Comparison of ENCODE assay signal across 8 cellular contexts in genomic region chr14:51860164-51860835, GRCh38. TPM values are rescaled to one million over a fixed set of nuclear protein-coding genes. Genes with fewer than 3 reads are reported as not detected.
DNase-seq lines count a peak whose midpoint lies in the region; ATAC-seq, FAIRE-seq and TF ChIP-seq lines count a peak whose summit lies in the region.

GNG2 (plus strand) TSS chr14:51860612; CDS start chr14:51950679, 90,067 bp downstream.

- H4K8ac ChIP-seq in H1 (ENCODE audit: extremely low read depth, insufficient read depth, low read length), result peak within 1 kb of the TSS; percentile 66
- peak within 1 kb of the TSS; percentile 1 for H4K8ac ChIP-seq in mesendoderm (ENCODE audit: low read depth, low read length)

- DNase-seq in BE2C (peak; percentile 85), NK-92 (lab: John Stamatoyannopoulos, UW; ENCODE audit: unreplicated experiment) (peak; percentile 17), H1 (ENCODE audit: low read depth in 1 of 2, low spot score in 2 of 2) (peak in 1 of 2 experiments; percentile 62), mesendoderm (peak; percentile 83)
- peak; percentile 65 for DNase-seq in stimulated activated CD8-positive, alpha-beta memory T cell treated with anti-CD3 and anti-CD28 coated beads, Interleukin-12 subunit alpha, Interleukin-12 subunit beta, amount 100 ng/mL, for 4 hours (ENCODE audit: low read depth)

- H2BK120ac ChIP-seq in H1 (replicated peaks; ENCODE audit: low read depth, low read length), result no peak within 1 kb of the TSS
- no peak within 1 kb of the TSS for H2BK120ac ChIP-seq in mesendoderm (ENCODE audit: low read depth, low read length)

- H3K4me1 ChIP-seq in BE2C, result peaks cover 18% of the 10 kb centered on the region
- H3K4me1 ChIP-seq in H1 (replicated peaks in 1 of 4; ENCODE audit: control insufficient read depth in 3 of 4, insufficient read depth in 4 of 4, low read length in 3 of 4), result peaks cover 0 to 10% (median 6%) of the 10 kb centered on the region in 4 experiments; a peak in 5 of 7 replicates
- H3K4me1 ChIP-seq in mesendoderm (ENCODE audit: control insufficient read depth, low read depth, low read length), result peaks cover 3% of the 10 kb centered on the region

- peak; percentile 88 for ATAC-seq in GM19372 (IDR thresholded peaks at IDR 0.05; ENCODE audit: low read depth, unreplicated experiment)
- peak; percentile 83 for ATAC-seq in HG03469 (IDR thresholded peaks at IDR 0.05; ENCODE audit: unreplicated experiment)

- H4K5ac ChIP-seq in H1 (ENCODE audit: insufficient read length, low read depth, low read length) (no peak within 1 kb of the TSS), mesendoderm (ENCODE audit: low read length) (peak within 1 kb of the TSS; percentile 97)

- H2AK5ac ChIP-seq in H1 (ENCODE audit: low read depth, low read length), result no peak within 1 kb of the TSS
- no peak within 1 kb of the TSS for H2AK5ac ChIP-seq in mesendoderm (ENCODE audit: low read length)

- no peak for TF ChIP-seq EP300 in H1 (IDR thresholded peaks at IDR 0.05; ENCODE audit: borderline replicate concordance in 1 of 2, low read depth in 2 of 2, low read length in 2 of 2)

- H3K56ac ChIP-seq in H1 (replicated peaks; ENCODE audit: insufficient read length, low read depth, low read length) (no peak within 1 kb of the TSS), mesendoderm (ENCODE audit: low read length) (peak within 1 kb of the TSS; percentile 92)

- TF ChIP-seq CTCF in BE2C (IDR thresholded peaks at IDR 0.05; ENCODE audit: low read depth, low read length), result no peak
- TF ChIP-seq CTCF in H1 (IDR thresholded peaks at IDR 0.05; ENCODE audit: control extremely low read depth in 1 of 3, insufficient read depth in 1 of 3, low read depth in 1 of 3, low read length in 3 of 3), result no peak

- no peaks in the 10 kb centered on the region for H3K9me3 ChIP-seq in BE2C
- no peaks in the 10 kb centered on the region for H3K9me3 ChIP-seq in H1 (ENCODE audit: insufficient read depth in 2 of 2, low read depth in 1 of 2, low read length in 1 of 2)

- H2BK5ac ChIP-seq in H1 (ENCODE audit: low read depth, low read length) (no peak within 1 kb of the TSS), mesendoderm (ENCODE audit: low read length) (no peak within 1 kb of the TSS)

- H3K79me1 ChIP-seq in H1 (ENCODE audit: low read depth, low read length) (no peaks in the 10 kb centered on the region), mesendoderm (ENCODE audit: low read length) (no peaks in the 10 kb centered on the region)

- H3K4ac ChIP-seq in H1 (replicated peaks; ENCODE audit: insufficient read length, low read depth, low read length) (no peak within 1 kb of the TSS), mesendoderm (ENCODE audit: low read depth, low read length) (no peak within 1 kb of the TSS)

- POLR2A ChIA-PET in activated CD8-positive, alpha-beta memory T cell treated with anti-CD3 and anti-CD28 coated beads for 36 hours (lab: Charles Lee), result interaction anchor here (0.7 to 2.1 kb wide), 10 partner anchors 10 to 1031 kb away, joined by 3 to 23 read pairs (median 3); no protein-coding TSS in a partner anchor
- POLR2A ChIA-PET in H1 (lab: Charles Lee; ENCODE audit: partially characterized antibody), result interaction anchor here (1.6 to 1.8 kb wide), 2 partner anchors 8 to 13 kb away, joined by 3 to 8 read pairs; no protein-coding TSS in a partner anchor

- H3K4me3 ChIP-seq in BE2C (ENCODE audit: low read depth, low read length), result peak within 1 kb of the TSS; percentile 72
- H3K4me3 ChIP-seq in H1 (ENCODE audit: extremely low read depth in 1 of 4, insufficient read depth in 2 of 4, low read depth in 3 of 4, low read length in 4 of 4), result peak within 1 kb of the TSS; percentile 50 to 74 (median 63)
- H3K4me3 ChIP-seq in mesendoderm (ENCODE audit: low read length), result peak within 1 kb of the TSS; percentile 66

- H3K9ac ChIP-seq in H1 (replicated peaks in 1 of 4; ENCODE audit: extremely low read depth in 1 of 4, low read depth in 3 of 4, low read length in 3 of 4) (peak within 1 kb of the TSS; percentile 43 to 64 (median 46); a peak in 6 of 7 replicates), mesendoderm (ENCODE audit: low read length) (peak within 1 kb of the TSS; percentile 71)

- no peaks in the 10 kb centered on the region for H4K20me1 ChIP-seq in H1 (replicated peaks in 1 of 2; ENCODE audit: control insufficient read depth in 1 of 2, insufficient read depth in 2 of 2, low read length in 2 of 2)

- H3K18ac ChIP-seq in H1 (ENCODE audit: extremely low read depth, low read length) (peak within 1 kb of the TSS; percentile 75), mesendoderm (ENCODE audit: low read length) (peak within 1 kb of the TSS; percentile 88)

- no peak; a peak in 1 of 4 replicates for TF ChIP-seq RAD21 in H1 (IDR thresholded peaks at IDR 0.05 in 1 of 2, conservative IDR thresholded peaks at IDR 0.05 in 1 of 2; ENCODE audit: low read depth in 2 of 2, low read length in 2 of 2)

- no peak within 1 kb of the TSS for H3K23ac ChIP-seq in H1 (ENCODE audit: insufficient read length)
- H3K23ac ChIP-seq in mesendoderm (ENCODE audit: low read length), result peak within 1 kb of the TSS; percentile 45

- CTCF ChIA-PET in activated CD8-positive, alpha-beta memory T cell treated with anti-CD3 and anti-CD28 coated beads for 36 hours (lab: Charles Lee), result interaction anchor here (0.8 to 3.1 kb wide), 5 partner anchors 11 to 118 kb away, joined by 3 to 13 read pairs (median 5); no protein-coding TSS in a partner anchor
- CTCF ChIA-PET in H1 (lab: Charles Lee; ENCODE audit: partially characterized antibody), result interaction anchor here (0.6 to 1.4 kb wide), 3 partner anchors 10 to 123 kb away, joined by 3 to 4 read pairs (median 3); no protein-coding TSS in a partner anchor

- no peak within 1 kb of the TSS for H4K91ac ChIP-seq in H1 (replicated peaks; ENCODE audit: insufficient read length, low read length)

- H2BK20ac ChIP-seq in H1 (ENCODE audit: low read length), result 0 out of 2 replicates have a peak within 1 kb of the TSS, but pooled peaks have one; percentile 36

- peak within 1 kb of the TSS; percentile 76 for H2BK12ac ChIP-seq in H1 (ENCODE audit: low read depth, low read length)

- no peaks in the 10 kb centered on the region for H3K27me3 ChIP-seq in BE2C
- peaks cover 0 to 15% (median 8%) of the 10 kb centered on the region in 4 experiments; a peak in 4 of 7 replicates for H3K27me3 ChIP-seq in H1 (replicated peaks in 1 of 4; ENCODE audit: control insufficient read depth in 3 of 4, extremely low read depth in 1 of 4, insufficient read depth in 3 of 4, low read length in 3 of 4)
- H3K27me3 ChIP-seq in mesendoderm (ENCODE audit: insufficient read depth, low read length, poor library complexity), result no peaks in the 10 kb centered on the region

- H3K23me2 ChIP-seq in H1 (ENCODE audit: low read depth, low read length), result peaks cover 6% of the 10 kb centered on the region; the same call in 1 of the 2 replicates

- H2AFZ ChIP-seq in H1 (ENCODE audit: low read length), result peak within 1 kb of the TSS; percentile 97

- peak within 1 kb of the TSS; percentile 81 to 88 for H3K4me2 ChIP-seq in H1 (ENCODE audit: insufficient read depth in 1 of 2, low read depth in 2 of 2, low read length in 2 of 2)
- H3K4me2 ChIP-seq in mesendoderm (ENCODE audit: low read length), result peak within 1 kb of the TSS; percentile 82

- H2BK15ac ChIP-seq in H1 (ENCODE audit: low read length) (no peak within 1 kb of the TSS; the same call in 1 of the 2 replicates), mesendoderm (replicated peaks; ENCODE audit: low read depth) (no peak within 1 kb of the TSS)

- no peak within 1 kb of the TSS for H3K14ac ChIP-seq in H1 (ENCODE audit: insufficient read length)

- WGBS in H1 (ENCODE audit: extremely low coverage in 1 of 2, insufficient coverage in 1 of 2, insufficient read length in 1 of 2, insufficient replicate concordance in 2 of 2, low coverage in 1 of 2, low lambda C conversion rate in 2 of 2, missing lambda C conversion rate in 1 of 2), 2 experiments, result 12% methylated on average over 22 of the region's 22 CpGs; no CpG with 5 or more reads in 1 of the 2 experiments
- WGBS in mesendoderm (ENCODE audit: extremely low coverage, insufficient coverage, low lambda C conversion rate), result no CpG with 5 or more reads among the region's 22 CpGs

- no peak for FAIRE-seq in H1 (lab: Jason Lieb, UNC)

- H3K27ac ChIP-seq in H1 (ENCODE audit: low read depth, low read length) (no peak within 1 kb of the TSS), mesendoderm (ENCODE audit: low read depth, low read length) (no peak within 1 kb of the TSS)

- TF ChIP-seq POLR2A in H1 (IDR thresholded peaks at IDR 0.05; ENCODE audit: control extremely low read depth in 1 of 2, low read depth in 2 of 2, low read length in 2 of 2), result peak in 1 of 2 experiments; percentile 52; a peak in 2 of 3 replicates

- H3K79me2 ChIP-seq in H1 (ENCODE audit: control insufficient read depth in 1 of 2, insufficient read depth in 2 of 2, low read length in 2 of 2) (no peaks in the 10 kb centered on the region), mesendoderm (ENCODE audit: control insufficient read depth, insufficient read depth, low read length) (no peaks in the 10 kb centered on the region)

- H3K36me3 ChIP-seq in BE2C (no peaks in the 10 kb centered on the region), H1 (ENCODE audit: control insufficient read depth in 2 of 4, insufficient read depth in 4 of 4, low read length in 3 of 4) (no peaks in the 10 kb centered on the region), mesendoderm (ENCODE audit: control insufficient read depth, insufficient read depth, low read length) (no peaks in the 10 kb centered on the region)

TF ChIP-seq in H1, 55 proteins besides CTCF, POLR2A, EP300 and RAD21 (continues in another document):
- TF ChIP-seq POLR2AphosphoS5 (IDR thresholded peaks at IDR 0.05; ENCODE audit: low read depth, low read length) (peak; percentile 61), KDM4A (IDR thresholded peaks at IDR 0.05; ENCODE audit: low read depth, low read length, severe bottlenecking) (peak; percentile 64), TAF7 (optimal IDR thresholded peaks at IDR 0.05; ENCODE audit: borderline replicate concordance, low read depth, low read length) (peak; percentile 53), HDAC2 (IDR thresholded peaks at IDR 0.05; ENCODE audit: borderline replicate concordance in 1 of 2, low read depth in 2 of 2, low read length in 2 of 2) (0 out of 4 replicates have a peak, but pooled peaks of 1 of the 2 experiments have one; percentile 33)

RNA-seq across cellular contexts. Expression of gene GNG2, which starts in this region (rescaled TPM):
- 50.1 TPM for polyA plus RNA-seq in BE2C (2012; ENCODE audit: insufficient read depth, insufficient read length, low read depth)
- total RNA-seq in activated CD8-positive, alpha-beta memory T cell treated with anti-CD3 and anti-CD28 coated beads for 36 hours, result 100 to 1,000 TPM; 108 to 110 TPM
- 17.9 and 18.5 TPM in 2 replicates for total RNA-seq in H1 (2021; fragmentation: NEBNext Ultra II Directional; extraction: Animal tissue kit (Norgen Biotek cat#: 25700))
- 5.5 and 8.2 TPM in 2 replicates for polyA plus RNA-seq in H1 (2011; rRNA removed)
- polyA plus RNA-seq in H1 (2011; cell fraction: cytosol; rRNA removed), result 8.5 TPM
- polyA plus RNA-seq in H1 (2011; cell fraction: nucleus; rRNA removed), result 5.6 TPM
- polyA plus RNA-seq in H1 (2012, experiment 1 of 2), result 8.2 to 18.2 TPM (median 10.6 TPM) in 4 replicates
- polyA plus RNA-seq in H1 (2012, experiment 2 of 2), result 2.6 TPM
- 11.2 TPM for polyA plus RNA-seq in H1 (2013, experiment 1 of 2)
- 10.7 TPM for polyA plus RNA-seq in H1 (2013, experiment 2 of 2)
- polyA minus RNA-seq in H1 (2011; rRNA and poly(A)+ RNA removed), result 9.3 and 15.9 TPM in 2 replicates
- polyA minus RNA-seq in H1 (2011; cell fraction: cytosol; rRNA and poly(A)+ RNA removed), result 6.2 TPM
- 14.6 TPM for polyA minus RNA-seq in H1 (2011; cell fraction: nucleus; rRNA and poly(A)+ RNA removed)
- 10.6 TPM for polyA plus RNA-seq in mesendoderm (2013, experiment 1 of 2)
- polyA plus RNA-seq in mesendoderm (2013, experiment 2 of 2), result 10.4 TPM
